Comparison of ENCODE assay signal across 8 cellular contexts in the genomic region with DNA sequence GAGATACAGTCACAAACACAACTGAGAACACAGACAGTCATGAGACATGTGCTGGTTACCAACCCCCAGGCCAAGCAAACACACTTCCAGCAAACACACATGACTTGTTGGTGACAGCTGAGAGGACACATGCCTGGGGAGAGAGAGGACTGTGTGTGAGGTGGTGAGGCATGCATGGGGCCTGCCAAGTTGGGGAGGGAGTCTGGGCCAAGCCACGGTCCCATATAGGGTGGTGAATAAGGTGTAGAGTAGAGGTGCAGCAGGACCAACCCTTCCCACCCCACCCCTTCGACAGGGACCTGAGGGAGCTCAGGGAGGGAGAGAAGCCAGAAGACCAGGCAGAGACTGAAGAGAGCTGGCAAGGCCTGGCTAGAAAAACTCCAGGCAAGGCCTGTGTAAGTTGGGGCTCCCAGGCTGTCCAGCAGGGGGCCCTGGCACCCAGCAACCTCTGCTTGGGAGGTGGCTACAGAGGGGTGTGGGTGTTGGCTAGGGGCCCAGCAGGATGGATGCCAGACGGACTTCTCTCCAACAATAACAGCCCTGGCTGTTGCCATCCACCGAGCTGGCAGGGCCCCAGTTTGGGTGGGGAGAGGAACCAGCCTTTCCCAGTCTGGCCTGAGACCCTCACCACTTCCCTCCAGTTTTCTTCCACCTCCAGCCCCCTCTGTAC. TPM values are rescaled to one million over a fixed set of nuclear protein-coding genes. Genes with fewer than 3 reads are reported as not detected.
DNase-seq lines count a peak whose midpoint lies in the region; ATAC-seq and TF ChIP-seq lines count a peak whose summit lies in the region.

No MANE protein-coding gene starts in this region.

- H3K4me3 Mint-ChIP-seq in naive B cell, result peak overlapping the region in 7 of 8 donors; percentile 37 to 91 (median 63)
- peak overlapping the region in 1 of 2 donors; percentile 7 for H3K4me3 Mint-ChIP-seq in stimulated activated naive B cell treated with anti-CD40 and anti-IgM and Interleukin-4, amounts not matched to agents 10 μg/mL and 1 μg/mL and 100 μg/mL, for 72 hours

- no peak for TF ChIP-seq POLR2A in erythroblast (IDR thresholded peaks at IDR 0.05; ENCODE audit: low read length)

- peak; percentile 42 for ATAC-seq in GM18873 (IDR thresholded peaks at IDR 0.05; ENCODE audit: low FRiP score, unreplicated experiment)
- peak; percentile 60 to 62 for ATAC-seq in naive B cell (ENCODE audit: low read depth in 2 of 2)
- ATAC-seq in stimulated activated naive B cell treated with anti-CD40 and anti-IgM and Interleukin-4, amounts not matched to agents 10 μg/mL and 1 μg/mL and 100 μg/mL, for 72 hours (replicated peaks), result peak; percentile 67

- peak; percentile 81 for TF ChIP-seq CTCF in OCI-LY7 (conservative IDR thresholded peaks at IDR 0.05; ENCODE audit: low read length)

- H3K9me3 ChIP-seq in OCI-LY7 (ENCODE audit: low read length), result no peaks in the 10 kb centered on the region

- DNase-seq in AG08396 (ENCODE audit: low spot score) (peak; percentile 88), HS-5 (ENCODE audit: low read depth) (peak; percentile 25), OCI-LY7 (ENCODE audit: low spot score) (peak; percentile 85), activated T-cell treated with anti-CD3 and anti-CD28 coated beads for 4 hours (peak; percentile 49), erythroblast (lab: John Stamatoyannopoulos, UW) (peak; percentile 95 to 96), naive B cell (peak; percentile 69)
- DNase-seq in stimulated activated naive B cell treated with anti-CD40 and anti-IgM and Interleukin-4, amounts not matched to agents 10 μg/mL and 1 μg/mL and 100 μg/mL, for 72 hours, result peak; percentile 59

- peak overlapping the region; percentile 56 for H3K27ac ChIP-seq in OCI-LY7 (ENCODE audit: low read depth, low read length, poor library complexity, severe bottlenecking)

- H3K36me3 Mint-ChIP-seq in naive B cell, result no peaks in the 10 kb centered on the region
- H3K36me3 Mint-ChIP-seq in stimulated activated naive B cell treated with anti-CD40 and anti-IgM and Interleukin-4, amounts not matched to agents 10 μg/mL and 1 μg/mL and 100 μg/mL, for 72 hours, result peaks cover 0 to 4% of the 10 kb centered on the region in 2 donors

- peak overlapping the region in 4 of 6 donors; percentile 60 to 88 (median 87) for H3K27ac Mint-ChIP-seq in naive B cell
- H3K27ac Mint-ChIP-seq in stimulated activated naive B cell treated with anti-CD40 and anti-IgM and Interleukin-4, amounts not matched to agents 10 μg/mL and 1 μg/mL and 100 μg/mL, for 72 hours, result no peak overlapping the region

- peaks cover 34 to 43% (median 38%) of the 10 kb centered on the region in 3 donors for H3K4me1 Mint-ChIP-seq in naive B cell
- H3K4me1 Mint-ChIP-seq in stimulated activated naive B cell treated with anti-CD40 and anti-IgM and Interleukin-4, amounts not matched to agents 10 μg/mL and 1 μg/mL and 100 μg/mL, for 72 hours, result peaks cover 46 to 68% of the 10 kb centered on the region in 2 donors

- H4K20me1 ChIP-seq in OCI-LY7 (ENCODE audit: insufficient read depth, low read length), result peaks cover 10% of the 10 kb centered on the region

- CTCF ChIA-PET in OCI-LY7 (lab: Charles Lee; ENCODE audit: unreplicated experiment), result interaction anchor here (0.6 to 0.7 kb wide), 8 partner anchors 26 to 585 kb away, joined by 3 to 9 read pairs (median 4); no protein-coding TSS in a partner anchor

- peak overlapping the region; percentile 46 for H3K4me2 ChIP-seq in OCI-LY7 (ENCODE audit: low read length)

- H3K36me3 ChIP-seq in OCI-LY7 (ENCODE audit: insufficient read depth, low read length), result no peaks in the 10 kb centered on the region

- H3K79me2 ChIP-seq in OCI-LY7 (ENCODE audit: insufficient read depth, low read depth, low read length), result peaks cover 26% of the 10 kb centered on the region

- H3K27me3 Mint-ChIP-seq in naive B cell, result peaks cover 0 to 13% (median 0%) of the 10 kb centered on the region in 3 donors
- H3K27me3 Mint-ChIP-seq in stimulated activated naive B cell treated with anti-CD40 and anti-IgM and Interleukin-4, amounts not matched to agents 10 μg/mL and 1 μg/mL and 100 μg/mL, for 72 hours, result peaks cover 0 to 6% of the 10 kb centered on the region in 2 donors

- H3K4me1 ChIP-seq in OCI-LY7 (ENCODE audit: insufficient read depth, low read length, poor library complexity, severe bottlenecking), result peaks cover 82% of the 10 kb centered on the region

- BruUV-seq in OCI-LY7 (replicated peaks; lab: Mats Ljungman, UMichigan), result no TSS peak

- POLR2A ChIA-PET in OCI-LY7 (lab: Charles Lee), result interaction anchor here (0.6 kb wide), 3 partner anchors 29 to 793 kb away, joined by 3 to 6 read pairs (median 3); no protein-coding TSS in a partner anchor

- H2AFZ ChIP-seq in OCI-LY7 (ENCODE audit: low read length), result 0 out of 2 replicates have a peak overlapping the region, but pooled peaks have one; percentile 30

- intact Hi-C loops in OCI-LY7 (cut with micrococcal nuclease; ENCODE audit: unreplicated experiment), result loop anchor here (2.0 to 10.0 kb wide), 3 partner anchors 13 to 517 kb away; partner anchors contain the start of gene VEGFA

- H3K9me2 ChIP-seq in OCI-LY7 (ENCODE audit: insufficient read depth, low read length), result no peaks in the 10 kb centered on the region

- no peaks in the 10 kb centered on the region for H3K9me3 Mint-ChIP-seq in naive B cell
- H3K9me3 Mint-ChIP-seq in stimulated activated naive B cell treated with anti-CD40 and anti-IgM and Interleukin-4, amounts not matched to agents 10 μg/mL and 1 μg/mL and 100 μg/mL, for 72 hours, result no peaks in the 10 kb centered on the region

- H3K4me3 ChIP-seq in OCI-LY7 (ENCODE audit: low read depth, low read length, poor library complexity, severe bottlenecking), result no peak overlapping the region

RNA-seq across cellular contexts. Expression of gene SLC29A1, which starts 2.0 kb away (rescaled TPM):
- total RNA-seq in OCI-LY7 (2014; rRNA removed; shearing (Covaris generic)), result 51.5 and 52.6 TPM in 2 replicates
- 54.1 and 64.6 TPM in 2 replicates for total RNA-seq in OCI-LY7 (2022)
- 1 to 10 TPM in 3 of 6 donors, under 1 TPM in 3; 0.15 to 3.1 (median 0.99) TPM for polyA plus RNA-seq in naive B cell (ENCODE audit: low read depth in 6 of 6)

RNA-seq across cellular contexts. Expression of gene MYMX, which starts 4.7 kb away (rescaled TPM):
- not detected in 2 replicates for total RNA-seq in OCI-LY7 (2014; rRNA removed; shearing (Covaris generic))
- not detected in 2 replicates for total RNA-seq in OCI-LY7 (2022)
- not detected for polyA plus RNA-seq in naive B cell (ENCODE audit: low read depth in 6 of 6)

RNA-seq across cellular contexts. Expression of gene HSP90AB1, which starts 25.5 kb away (rescaled TPM):
- 911 and 1,004 TPM in 2 replicates for total RNA-seq in OCI-LY7 (2014; rRNA removed; shearing (Covaris generic))
- total RNA-seq in OCI-LY7 (2022), result 1,055 and 1,282 TPM in 2 replicates
- 100 to 1,000 TPM; 420 to 486 (median 447) TPM for polyA plus RNA-seq in naive B cell (ENCODE audit: low read depth in 6 of 6)

RNA-seq across cellular contexts. Expression of gene SLC35B2, which starts 35.9 kb away (rescaled TPM):
- 10.1 and 13.9 TPM in 2 replicates for total RNA-seq in OCI-LY7 (2014; rRNA removed; shearing (Covaris generic))
- 15.3 and 16.5 TPM in 2 replicates for total RNA-seq in OCI-LY7 (2022)
- polyA plus RNA-seq in naive B cell (ENCODE audit: low read depth in 6 of 6), result 10 to 100 TPM; 24.2 to 38.6 (median 27.2) TPM

RNA-seq across cellular contexts. Expression of gene NFKBIE, which starts 43.9 kb away (rescaled TPM):
- 27.5 and 43.1 TPM in 2 replicates for total RNA-seq in OCI-LY7 (2014; rRNA removed; shearing (Covaris generic))
- total RNA-seq in OCI-LY7 (2022), result 22.4 and 24.8 TPM in 2 replicates
- 10 to 100 TPM; 22.1 to 30.8 (median 27.9) TPM for polyA plus RNA-seq in naive B cell (ENCODE audit: low read depth in 6 of 6)

Comparison
In these comparisons a context has a peak if more than half of its experiments do, and no peak if none do; other contexts are left out.
1. DNase-seq: peak in every context shown above with its lines; median percentile 96 in erythroblast; 88 in AG08396; 85 in OCI-LY7; 69 in naive B cell; 59 in stimulated activated naive B cell treated with anti-CD40 and anti-IgM and Interleukin-4, amounts not matched to agents 10 μg/mL and 1 μg/mL and 100 μg/mL, for 72 hours; 49 in activated T-cell treated with anti-CD3 and anti-CD28 coated beads for 4 hours; 25 in HS-5.